10 cellular contexts compared by ENCODE assay signal in the genomic region with DNA sequence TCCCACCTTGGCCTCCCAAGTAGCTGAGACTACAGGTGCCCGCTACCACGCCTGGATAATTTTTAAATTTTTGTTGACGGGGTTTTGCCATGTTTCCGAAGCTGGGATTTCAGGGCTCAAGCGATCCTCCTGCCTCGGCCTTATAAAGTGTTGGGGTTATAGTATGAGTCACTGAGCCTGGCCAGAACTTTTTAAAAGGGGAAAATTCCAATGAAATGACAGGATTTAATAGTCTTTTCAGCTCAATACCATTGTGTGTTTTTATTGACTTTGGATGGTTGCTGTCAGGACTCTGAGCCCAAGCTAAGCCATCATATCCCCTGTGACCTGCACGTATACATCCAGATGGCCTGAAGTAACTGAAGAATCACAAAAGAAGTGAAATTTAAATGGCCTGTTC. TPM values are rescaled to one million over a fixed set of nuclear protein-coding genes. Genes with fewer than 3 reads are reported as not detected.
DNase-seq lines count a peak whose midpoint lies in the region; ATAC-seq and TF ChIP-seq lines count a peak whose summit lies in the region.
"Not testable (repeated sequence)": the region's sequence is repeated elsewhere in the genome, so short reads cannot be mapped to it uniquely, and the experiment has no call there.
"Had no signal": no experiment of that assay in that cellular context is flagged by ENCODE, and none has a peak within 500 bp of the region (broad histone marks: within the 10 kb centered on the region; RNA-seq: fewer than 3 reads in every experiment).

No MANE protein-coding gene starts in this region.

- peaks cover 15% of the 10 kb centered on the region for H3K4me1 ChIP-seq in PC-3 (ENCODE audit: insufficient read depth, low read length)

- not testable (repeated sequence) for H3K27me3 ChIP-seq in PC-3 (ENCODE audit: low read length); brain microvascular endothelial cell (replicated peaks)

- peak overlapping the region; percentile 31 for H3K27ac ChIP-seq in PC-3 (ENCODE audit: low read length)
- H3K27ac ChIP-seq in brain microvascular endothelial cell: not testable (repeated sequence)

- H3K4me2 ChIP-seq in PC-3 (ENCODE audit: low read length): peak overlapping the region; percentile 42

- not testable (repeated sequence) for H3K79me2 ChIP-seq in PC-3 (ENCODE audit: low read length)

- POLR2A ChIA-PET in PC-3 (lab: Charles Lee; ENCODE audit: unreplicated experiment): not testable (repeated sequence)

- intact Hi-C loops in PC-3 (cut with micrococcal nuclease): not testable (repeated sequence)

- in situ Hi-C loops in brain microvascular endothelial cell (cut with HindIII; ENCODE audit: low pct_ligation_motif_present, low sequenced_read_pairs): not testable (repeated sequence)

- not testable (repeated sequence) for H3K9ac ChIP-seq in PC-3 (ENCODE audit: low read length)

- CTCF ChIA-PET in PC-3 (lab: Charles Lee): interaction anchor here (0.7 kb wide), 1 partner anchor 635 kb away, joined by 3 read pairs; no protein-coding TSS in a partner anchor

- not testable (repeated sequence) for H3K9me2 ChIP-seq in PC-3 (replicated peaks; ENCODE audit: low read length)

- ATAC-seq in PC-3 (peak; percentile 96), SK-N-SH treated with all-trans-retinoic acid at 6 μM for 48 hours (peak; percentile 63)

- peak; percentile 75 for DNase-seq in EL
- peak; percentile 24 for DNase-seq in HS-27A (ENCODE audit: low read depth)
- DNase-seq in PC-3: peak; percentile 81
- peak; percentile 6 for DNase-seq in brain microvascular endothelial cell
- peak; percentile 14 to 61 for DNase-seq in foreskin fibroblast
- DNase-seq in stromal cell of bone marrow (ENCODE audit: low read depth): peak; percentile 24

- H3F3A ChIP-seq in PC-3 (ENCODE audit: low read length, unreplicated experiment): not testable (repeated sequence)

- not testable (repeated sequence) for H3K9me3 ChIP-seq in PC-3 (ENCODE audit: low read length)

- not testable (repeated sequence) for H3K36me3 ChIP-seq in PC-3 (ENCODE audit: low read depth, low read length); brain microvascular endothelial cell (replicated peaks)

- peak overlapping the region; percentile 60; the same call in 1 of the 2 replicates for H2AFZ ChIP-seq in PC-3 (ENCODE audit: low read length)

- not testable (repeated sequence) for TF ChIP-seq CTCF in PC-3 (conservative IDR thresholded peaks at IDR 0.05; ENCODE audit: low read depth, low read length); brain microvascular endothelial cell (IDR thresholded peaks at IDR 0.05; ENCODE audit: low read depth, low read length, missing control alignments); foreskin fibroblast (IDR thresholded peaks at IDR 0.05; ENCODE audit: low read depth, low read length)

- H3K4me3 ChIP-seq in PC-3 (ENCODE audit: low read length); brain microvascular endothelial cell (ENCODE audit: low read depth, low read length); foreskin fibroblast (ENCODE audit: low read depth in 1 of 2, low read length in 2 of 2): not testable (repeated sequence)

- not testable (repeated sequence) for BruUV-seq in PC-3 (replicated peaks; lab: Mats Ljungman, UMichigan)

- not testable (repeated sequence) for H4K20me1 ChIP-seq in PC-3 (ENCODE audit: low read length)

RNA-seq across cellular contexts. Expression of a gene that starts 11.0 kb away (rescaled TPM):
- not detected in 2 replicates for total RNA-seq in PC-3 (2014; rRNA removed)
- total RNA-seq: Caco-2; CD4-positive, alpha-beta T cell; GM23338 had no signal

Comparison
In these comparisons a context has a peak if more than half of its experiments do, and no peak if none do; other contexts are left out.
1. DNase-seq: peak in every context shown above with its lines; median percentile 81 in PC-3; 75 in EL; 38 in foreskin fibroblast; 24 in HS-27A; 24 in stromal cell of bone marrow; 6 in brain microvascular endothelial cell.